In the genomic region with DNA sequence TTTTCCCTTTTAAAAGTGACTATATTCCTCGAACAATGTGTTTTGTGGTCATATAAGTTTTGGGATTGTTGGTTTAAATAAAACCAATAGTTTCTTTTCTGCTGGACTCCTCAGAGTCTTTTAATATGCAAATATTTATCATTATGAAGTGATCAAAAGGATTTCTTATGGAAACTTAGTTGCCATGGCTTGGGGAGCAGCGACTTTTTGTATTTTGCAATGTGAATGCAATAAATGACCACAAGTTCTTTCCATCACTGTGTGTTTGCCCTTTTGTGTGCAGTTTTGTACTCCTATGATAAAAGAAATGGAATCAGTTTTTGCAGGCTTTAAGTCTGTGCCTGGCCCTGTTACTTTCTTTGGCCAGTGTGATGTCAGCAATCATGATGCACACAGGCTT, we compare ENCODE assay signal across 34 cellular contexts.
"Had no signal": no experiment of that assay in that cellular context is flagged by ENCODE, and none has a peak within 500 bp of the region (broad histone marks: within the 10 kb centered on the region; RNA-seq: fewer than 3 reads in every experiment).

No MANE protein-coding gene starts in this region.

- DNase-seq: Karpas-422, Kasumi-1, MG63, MM.1S, MV-4-11, NCI-H1048, NCI-H1092, NCI-H1092 treated with DMSO at 0.1 percent for 48 hours, NCI-H1105, NCI-H1105 treated with DMSO at 0.1 percent for 48 hours, NCI-H1417, NCI-H1417 treated with DMSO at 0.1 percent for 48 hours, NCI-H1436, NCI-H1436 treated with DMSO at 0.1 percent for 48 hours, NCI-H146, NCI-H1694, NCI-H1694 treated with DMSO at 0.1 percent for 48 hours, NCI-H187, NCI-H187 treated with DMSO at 0.1 percent for 48 hours, NCI-H1930, NCI-H2029, NCI-H2029 treated with DMSO at 0.1 percent for 48 hours, NCI-H2081, NCI-H2081 treated with DMSO at 0.1 percent for 48 hours, NCI-H2107, NCI-H2171, NCI-H2171 treated with DMSO at 0.1 percent for 48 hours, NCI-H2227 treated with DMSO at 0.1 percent for 48 hours, NCI-H226, NCI-H345, NCI-H446, NCI-H446 treated with DMSO at 0.1 percent for 48 hours, NCI-H510A, NCI-H510A treated with DMSO at 0.1 percent for 48 hours had no signal

- H3K4me3 ChIP-seq: MG63 had no signal

- H3K27me3 ChIP-seq: MG63 had no signal
